In the genomic region with DNA sequence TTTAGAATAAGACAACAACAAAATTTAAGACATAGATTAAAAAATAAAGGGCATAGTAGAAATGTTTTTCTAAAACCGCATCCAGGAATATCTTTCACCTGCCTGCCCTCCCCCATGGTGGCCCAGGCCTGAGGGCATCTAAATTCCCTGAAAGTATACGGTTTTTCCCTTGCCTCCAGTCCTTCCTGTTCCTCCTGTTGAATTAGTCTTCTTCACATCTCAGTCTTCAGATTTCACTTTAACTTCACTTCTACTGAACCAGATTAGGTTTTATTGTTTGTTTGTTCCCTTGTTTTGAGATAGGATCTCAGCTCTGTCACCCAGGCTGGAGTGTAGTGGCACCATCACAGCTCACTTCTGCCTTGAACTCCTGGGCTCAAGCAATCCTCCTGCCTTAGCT, we compare ENCODE assay signal across 22 cellular contexts.
"Had no signal": no experiment of that assay in that cellular context is flagged by ENCODE, and none has a peak within 500 bp of the region (broad histone marks: within the 10 kb centered on the region; RNA-seq: fewer than 3 reads in every experiment).

No MANE protein-coding gene starts in this region.

- FAIRE-seq: frontal cortex, keratinocyte had no signal

- H3K36me3 Mint-ChIP-seq: naive B cell; natural killer cell treated with Interleukin-12 subunit alpha and Interleukin-12 subunit beta and Interleukin-15 and Interleukin-18, amount 100 ng/mL, for 72 hours; stimulated activated effector memory CD8-positive, alpha-beta T cell treated with anti-CD3 and anti-CD28 coated beads, Interleukin-12 subunit alpha, Interleukin-12 subunit beta, amount 100 ng/mL, for 72 hours had no signal

- H3K9me3 ChIP-seq: lower lobe of right lung, mucosa of descending colon, prostate gland, right atrium auricular region, sigmoid colon, stomach, thyroid gland had no signal

- H3K4me3 ChIP-seq: lower lobe of right lung, mucosa of descending colon, prostate gland, right atrium auricular region, sigmoid colon, stomach, thyroid gland had no signal

- H3K4me1 Mint-ChIP-seq: memory B cell; mesothelial cell of epicardium; naive B cell; stimulated activated effector memory CD8-positive, alpha-beta T cell treated with anti-CD3 and anti-CD28 coated beads, Interleukin-12 subunit alpha, Interleukin-12 subunit beta, amount 100 ng/mL, for 72 hours had no signal

- H3K4me3 Mint-ChIP-seq: memory B cell; mesothelial cell of epicardium; naive B cell; natural killer cell treated with Interleukin-12 subunit alpha and Interleukin-12 subunit beta and Interleukin-15 and Interleukin-18, amount 100 ng/mL, for 72 hours; stimulated activated effector memory CD8-positive, alpha-beta T cell treated with anti-CD3 and anti-CD28 coated beads, Interleukin-12 subunit alpha, Interleukin-12 subunit beta, amount 100 ng/mL, for 72 hours; type B pancreatic cell had no signal

- H3K27me3 ChIP-seq: right atrium auricular region, sigmoid colon, stomach, thyroid gland had no signal

- H3K4me1 ChIP-seq: lower lobe of right lung, prostate gland, right atrium auricular region, sigmoid colon, stomach, thyroid gland had no signal

- H3K27ac ChIP-seq: lower lobe of right lung, prostate gland, right atrium auricular region, sigmoid colon, stomach, thyroid gland had no signal

- H3K27ac Mint-ChIP-seq: memory B cell; mesothelial cell of epicardium; natural killer cell treated with Interleukin-12 subunit alpha and Interleukin-12 subunit beta and Interleukin-15 and Interleukin-18, amount 100 ng/mL, for 72 hours; stimulated activated effector memory CD8-positive, alpha-beta T cell treated with anti-CD3 and anti-CD28 coated beads, Interleukin-12 subunit alpha, Interleukin-12 subunit beta, amount 100 ng/mL, for 72 hours; type B pancreatic cell had no signal

- H3K9me3 Mint-ChIP-seq: memory B cell; mesothelial cell of epicardium; naive B cell; natural killer cell treated with Interleukin-12 subunit alpha and Interleukin-12 subunit beta and Interleukin-15 and Interleukin-18, amount 100 ng/mL, for 72 hours; stimulated activated effector memory CD8-positive, alpha-beta T cell treated with anti-CD3 and anti-CD28 coated beads, Interleukin-12 subunit alpha, Interleukin-12 subunit beta, amount 100 ng/mL, for 72 hours; type B pancreatic cell had no signal

- H3K27me3 Mint-ChIP-seq: memory B cell; naive B cell; natural killer cell treated with Interleukin-12 subunit alpha and Interleukin-12 subunit beta and Interleukin-15 and Interleukin-18, amount 100 ng/mL, for 72 hours; type B pancreatic cell had no signal

- DNase-seq: cortex of kidney; effector CD4-positive, alpha-beta T cell; left ventricle myocardium superior; lower lobe of right lung; mucosa of descending colon; naive B cell; nucleus accumbens; sigmoid colon; stimulated activated CD4-positive, alpha-beta T cell treated with anti-CD3 and anti-CD28 coated beads, Interleukin-2, amount 100 ng/mL, for 24 hours; stimulated activated CD4-positive, alpha-beta T cell treated with anti-CD3 and anti-CD28 coated beads, Interleukin-4, amount 100 ng/mL, for 24 hours; stimulated activated naive CD4-positive, alpha-beta T cell treated with Interleukin-2 at 50 U/mL for 16 hours; stomach; thyroid gland had no signal

- H3K36me3 ChIP-seq: lower lobe of right lung, prostate gland, right atrium auricular region, thyroid gland had no signal

- ATAC-seq: left ventricle myocardium superior; lower lobe of right lung; mucosa of descending colon; natural killer cell treated with Interleukin-12 subunit alpha and Interleukin-12 subunit beta and Interleukin-15 and Interleukin-18, amount 100 ng/mL, for 72 hours; stimulated activated effector memory CD8-positive, alpha-beta T cell treated with anti-CD3 and anti-CD28 coated beads, Interleukin-12 subunit alpha, Interleukin-12 subunit beta, amount 100 ng/mL, for 72 hours had no signal
